In the genomic region with DNA sequence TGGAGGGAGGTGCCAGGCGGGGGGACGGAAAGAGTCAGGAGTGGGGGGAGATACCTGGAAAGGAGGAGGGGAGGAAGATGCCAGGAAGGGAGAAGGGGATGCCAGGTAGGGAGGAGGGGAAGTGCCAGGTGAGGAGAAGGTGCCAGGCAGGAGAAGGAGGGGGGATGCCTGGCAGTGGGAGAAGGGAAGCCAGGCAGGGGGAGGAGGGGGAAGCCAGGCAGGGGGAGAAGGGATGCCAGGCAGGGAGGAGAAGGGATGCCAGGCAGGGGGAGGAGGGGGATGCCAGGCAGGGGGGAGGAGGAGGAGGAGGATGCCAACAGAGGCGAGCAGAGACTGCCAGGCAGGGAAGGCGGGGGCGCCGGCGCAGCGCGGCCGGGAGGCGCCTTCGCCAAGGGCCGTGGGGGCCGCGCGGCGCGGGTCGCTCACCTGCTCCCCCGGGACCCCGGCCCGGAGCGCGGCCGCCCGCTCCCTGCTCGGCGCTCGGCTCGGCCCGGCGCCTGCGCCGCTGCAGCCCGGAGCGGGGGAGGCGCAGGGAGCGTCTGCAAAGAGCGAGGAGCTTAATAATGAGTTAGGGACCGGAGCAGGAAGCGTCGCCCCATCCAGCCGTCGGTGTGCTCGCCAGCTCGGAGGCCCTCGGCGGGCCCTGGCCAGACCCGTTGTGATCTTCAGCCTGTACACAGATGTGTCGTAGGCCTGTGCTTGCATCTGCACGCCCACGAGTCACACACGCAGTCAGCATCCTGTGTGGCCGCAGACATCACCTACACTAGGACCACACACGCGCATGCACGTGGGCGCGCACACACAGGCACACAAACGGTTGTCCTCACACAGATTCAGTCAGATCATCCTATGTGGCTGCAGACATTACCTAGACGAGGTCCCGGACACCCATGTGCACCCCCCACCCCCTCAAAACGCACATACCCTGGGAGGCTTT, we compare ENCODE assay signal across 8 cellular contexts.
DNase-seq lines count a peak whose midpoint lies in the region; ATAC-seq and TF ChIP-seq lines count a peak whose summit lies in the region.

No MANE protein-coding gene starts in this region.

- DNase-seq in AG09319 (ENCODE audit: extremely low read depth, low read depth) (peak; percentile 24), NCI-H146 treated with DMSO at 0.1 percent for 48 hours (lab: John Stamatoyannopoulos, UW; ENCODE audit: unreplicated experiment) (peak; percentile 25), WERI-Rb-1 (peak; percentile 71), caudate nucleus (lab: John Stamatoyannopoulos, UW) (peak in 46 of 61 donors; percentile 9 to 80 (median 48)), islet precursor cell (peak; percentile 74)
- peak; percentile 53 for DNase-seq in stimulated activated CD4-positive, alpha-beta T cell treated with anti-CD3 and anti-CD28 coated beads, Interleukin-12 subunit alpha, Interleukin-12 subunit beta, amount 100 ng/mL, for 4 hours

- no peaks in the 10 kb centered on the region for H3K27me3 ChIP-seq in WERI-Rb-1 (ENCODE audit: insufficient read depth, low read depth, severe bottlenecking)

- H3K9me3 ChIP-seq in WERI-Rb-1 (ENCODE audit: severe bottlenecking) = no peaks in the 10 kb centered on the region

- H3K36me3 ChIP-seq in WERI-Rb-1 = no peaks in the 10 kb centered on the region

- H3K27ac ChIP-seq in WERI-Rb-1 = no peak overlapping the region
- H3K27ac ChIP-seq in caudate nucleus (ENCODE audit: low read depth, low read length) = no peak overlapping the region

- H3K4me3 ChIP-seq in WERI-Rb-1 (ENCODE audit: low read depth, low read length) = peak overlapping the region; percentile 16; the same call in 1 of the 2 replicates

- no peak for TF ChIP-seq CTCF in AG09319 (IDR thresholded peaks at IDR 0.05; ENCODE audit: low read depth, low read length)
- TF ChIP-seq CTCF in WERI-Rb-1 (IDR thresholded peaks at IDR 0.05; ENCODE audit: low read depth, low read length) = no peak

- peak; percentile 62 for ATAC-seq in GM19463 (IDR thresholded peaks at IDR 0.05; ENCODE audit: unreplicated experiment)
- ATAC-seq in HG03139 (IDR thresholded peaks at IDR 0.05; ENCODE audit: unreplicated experiment) = no peak

Comparison
In these comparisons a context has a peak if more than half of its experiments do, and no peak if none do; other contexts are left out.
1. DNase-seq: peak in every context shown above with its lines; median percentile 74 in islet precursor cell; 71 in WERI-Rb-1; 53 in stimulated activated CD4-positive, alpha-beta T cell treated with anti-CD3 and anti-CD28 coated beads, Interleukin-12 subunit alpha, Interleukin-12 subunit beta, amount 100 ng/mL, for 4 hours; 48 in caudate nucleus; 25 in NCI-H146 treated with DMSO at 0.1 percent for 48 hours; 24 in AG09319.